Comparison of ENCODE assay signal across 10 cellular contexts in the genomic region with DNA sequence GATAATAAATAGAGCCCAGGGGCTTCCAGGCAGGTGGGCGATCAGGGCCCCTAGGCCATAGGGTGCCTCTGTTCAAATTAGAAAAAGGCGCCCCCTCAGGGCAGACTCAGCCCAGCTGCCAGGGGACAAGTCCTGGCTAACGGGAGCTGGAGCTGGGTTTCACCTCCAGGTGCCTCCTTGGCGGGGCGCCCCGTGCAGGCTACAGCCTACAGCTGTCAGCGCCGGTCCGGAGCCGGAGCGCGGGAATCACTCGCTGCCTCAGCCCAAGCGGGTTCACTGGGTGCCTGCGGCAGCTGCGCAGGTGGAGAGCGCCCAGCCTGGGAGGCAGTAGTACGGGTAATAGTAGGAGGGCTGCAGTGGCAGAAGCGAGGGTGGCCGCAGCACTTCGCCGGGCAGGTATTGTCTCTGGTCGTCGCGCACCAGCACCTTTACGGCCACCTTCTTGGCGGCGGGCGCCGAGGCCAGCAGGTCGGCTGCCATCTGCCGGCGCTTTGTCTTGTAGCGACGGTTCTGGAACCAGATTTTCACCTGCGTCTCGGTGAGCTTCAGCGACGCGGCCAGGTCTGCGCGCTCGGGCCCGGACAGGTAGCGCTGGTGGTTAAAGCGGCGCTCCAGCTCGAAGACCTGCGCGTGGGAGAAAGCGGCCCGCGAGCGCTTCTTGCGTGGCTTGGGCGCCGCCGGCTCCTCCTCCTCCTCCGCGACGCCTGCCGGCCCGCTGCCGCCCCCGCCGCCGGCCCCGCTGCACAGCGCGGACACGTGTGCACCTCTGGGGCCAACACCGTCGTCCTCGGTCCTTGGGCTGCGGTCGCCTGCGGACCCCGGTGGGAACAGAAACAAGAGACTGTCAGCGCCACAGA. TPM values are rescaled to one million over a fixed set of nuclear protein-coding genes. Genes with fewer than 3 reads are reported as not detected.
DNase-seq lines count a peak whose midpoint lies in the region; ATAC-seq, FAIRE-seq and TF ChIP-seq lines count a peak whose summit lies in the region.
"Had no signal": no experiment of that assay in that cellular context is flagged by ENCODE, and none has a peak within 500 bp of the region (broad histone marks: within the 10 kb centered on the region; RNA-seq: fewer than 3 reads in every experiment).

No MANE protein-coding gene starts in this region.

- no peak overlapping the region for H3K27ac ChIP-seq in endothelial cell of umbilical vein (ENCODE audit: insufficient read depth, low read depth, low read length)

- POLR2A ChIA-PET in activated CD4-positive, alpha-beta memory T cell treated with anti-CD3 and anti-CD28 coated beads for 36 hours (lab: Charles Lee): interaction anchor here (1.1 to 2.8 kb wide), 2 partner anchors 10 to 17 kb away, joined by 3 to 8 read pairs; no protein-coding TSS in a partner anchor
- POLR2A ChIA-PET in activated CD4-positive, alpha-beta memory T cell treated with anti-CD3 and anti-CD28 coated beads, Interleukin-2, amount 10 ng/mL, durations not matched to agents 7 days and 5 days (lab: Charles Lee): no interaction called here
- POLR2A ChIA-PET in endothelial cell of umbilical vein (lab: Charles Lee): no interaction called here

- H3K4me3 Mint-ChIP-seq in activated CD4-positive, alpha-beta memory T cell treated with anti-CD3 and anti-CD28 coated beads for 36 hours: peak overlapping the region; percentile 16
- no peak overlapping the region for H3K4me3 Mint-ChIP-seq in activated CD4-positive, alpha-beta memory T cell treated with anti-CD3 and anti-CD28 coated beads, Interleukin-2, amount 10 ng/mL, durations not matched to agents 7 days and 5 days
- peak overlapping the region; percentile 60 for H3K4me3 Mint-ChIP-seq in progenitor cell of endocrine pancreas (ENCODE audit: low read depth)

- H3K9me3 Mint-ChIP-seq in activated CD4-positive, alpha-beta memory T cell treated with anti-CD3 and anti-CD28 coated beads for 36 hours: peaks cover 2% of the 10 kb centered on the region
- H3K9me3 Mint-ChIP-seq in activated CD4-positive, alpha-beta memory T cell treated with anti-CD3 and anti-CD28 coated beads, Interleukin-2, amount 10 ng/mL, durations not matched to agents 7 days and 5 days: peaks cover under 1% of the 10 kb centered on the region
- no peaks in the 10 kb centered on the region for H3K9me3 Mint-ChIP-seq in progenitor cell of endocrine pancreas (ENCODE audit: low read depth)

- no peak overlapping the region for H3K9ac ChIP-seq in endothelial cell of umbilical vein (replicated peaks; ENCODE audit: extremely low read depth, insufficient read depth, low read length)

- no peak for FAIRE-seq in endothelial cell of umbilical vein (lab: Jason Lieb, UNC)

- no peaks in the 10 kb centered on the region for H3K36me3 ChIP-seq in endothelial cell of umbilical vein (ENCODE audit: control insufficient read depth in 2 of 2, extremely low read depth in 1 of 2, insufficient read depth in 2 of 2, low read length in 2 of 2)

- H3K36me3 Mint-ChIP-seq in activated CD4-positive, alpha-beta memory T cell treated with anti-CD3 and anti-CD28 coated beads for 36 hours: peaks cover 16% of the 10 kb centered on the region
- H3K36me3 Mint-ChIP-seq in activated CD4-positive, alpha-beta memory T cell treated with anti-CD3 and anti-CD28 coated beads, Interleukin-2, amount 10 ng/mL, durations not matched to agents 7 days and 5 days (ENCODE audit: low read depth): peaks cover 31% of the 10 kb centered on the region
- no peaks in the 10 kb centered on the region for H3K36me3 Mint-ChIP-seq in progenitor cell of endocrine pancreas (ENCODE audit: insufficient read depth)

- no peak overlapping the region for H2AFZ ChIP-seq in endothelial cell of umbilical vein (ENCODE audit: low read depth, low read length)

- CTCF ChIA-PET in activated CD4-positive, alpha-beta memory T cell treated with anti-CD3 and anti-CD28 coated beads for 36 hours (lab: Charles Lee): interaction anchor here (1.5 to 3.2 kb wide), 2 partner anchors 12 to 65 kb away, joined by 3 to 12 read pairs; no protein-coding TSS in a partner anchor
- CTCF ChIA-PET in activated CD4-positive, alpha-beta memory T cell treated with anti-CD3 and anti-CD28 coated beads, Interleukin-2, amount 10 ng/mL, durations not matched to agents 7 days and 5 days (lab: Charles Lee): interaction anchor here (1.3 to 1.4 kb wide), 2 partner anchors 10 to 59 kb away, joined by 3 read pairs; no protein-coding TSS in a partner anchor
- CTCF ChIA-PET in endothelial cell of umbilical vein (lab: Charles Lee): interaction anchor here (1.9 kb wide), 1 partner anchor 689 kb away, joined by 10 read pairs; no protein-coding TSS in a partner anchor

- H3K27me3 Mint-ChIP-seq in activated CD4-positive, alpha-beta memory T cell treated with anti-CD3 and anti-CD28 coated beads for 36 hours: peaks cover 73% of the 10 kb centered on the region
- H3K27me3 Mint-ChIP-seq in activated CD4-positive, alpha-beta memory T cell treated with anti-CD3 and anti-CD28 coated beads, Interleukin-2, amount 10 ng/mL, durations not matched to agents 7 days and 5 days: peaks cover 82% of the 10 kb centered on the region
- H3K27me3 Mint-ChIP-seq in progenitor cell of endocrine pancreas: peaks cover 81% of the 10 kb centered on the region

- intact Hi-C loops in activated CD4-positive, alpha-beta memory T cell treated with anti-CD3 and anti-CD28 coated beads for 36 hours (cut with micrococcal nuclease): no loop called here
- intact Hi-C loops in endothelial cell of umbilical vein (cut with micrococcal nuclease): no loop called here

- H3K27ac Mint-ChIP-seq in activated CD4-positive, alpha-beta memory T cell treated with anti-CD3 and anti-CD28 coated beads for 36 hours: no peak overlapping the region
- H3K27ac Mint-ChIP-seq in activated CD4-positive, alpha-beta memory T cell treated with anti-CD3 and anti-CD28 coated beads, Interleukin-2, amount 10 ng/mL, durations not matched to agents 7 days and 5 days: no peak overlapping the region
- no peak overlapping the region for H3K27ac Mint-ChIP-seq in progenitor cell of endocrine pancreas

- no peaks in the 10 kb centered on the region for H3K9me3 ChIP-seq in endothelial cell of umbilical vein (replicated peaks; ENCODE audit: control insufficient read depth, insufficient read depth, low read length)

- H3K9me1 ChIP-seq in endothelial cell of umbilical vein (replicated peaks; ENCODE audit: control insufficient read depth, extremely low read depth, insufficient read depth, low read length): no peaks in the 10 kb centered on the region

- no peaks in the 10 kb centered on the region for H3K79me2 ChIP-seq in endothelial cell of umbilical vein (ENCODE audit: control insufficient read depth, insufficient read depth, low read length)

- dilution Hi-C loops in endothelial cell of umbilical vein (cut with MboI; ENCODE audit: extremely low pct_ligation_motif_present, low sequenced_read_pairs): no loop called here

- H3K4me2 ChIP-seq in endothelial cell of umbilical vein (ENCODE audit: insufficient read depth, low read length): no peak overlapping the region

- BruUV-seq in endothelial cell of umbilical vein (replicated peaks; lab: Mats Ljungman, UMichigan): no TSS peak

- peak; percentile 53 for DNase-seq in activated CD4-positive, alpha-beta memory T cell treated with anti-CD3 and anti-CD28 coated beads for 36 hours
- no peak for DNase-seq in activated CD4-positive, alpha-beta memory T cell treated with anti-CD3 and anti-CD28 coated beads, Interleukin-2, amount 10 ng/mL, durations not matched to agents 7 days and 5 days
- DNase-seq in NCI-H1092 treated with DMSO at 0.1 percent for 48 hours (lab: John Stamatoyannopoulos, UW): peak; percentile 36
- DNase-seq in endothelial cell of umbilical vein (ENCODE audit: low read depth, low spot score): no peak
- peak; percentile 50 for DNase-seq in progenitor cell of endocrine pancreas (ENCODE audit: low spot score, unreplicated experiment)
- no peak for DNase-seq in NCI-H748 (lab: John Stamatoyannopoulos, UW; ENCODE audit: unreplicated experiment)
- DNase-seq in SKM-1 treated with dmso at 0.1 percent for 144 hours (lab: John Stamatoyannopoulos, UW; ENCODE audit: unreplicated experiment): no peak
- DNase-seq: DND-41 had no signal

- peaks cover 4% of the 10 kb centered on the region for H3K4me1 ChIP-seq in endothelial cell of umbilical vein (ENCODE audit: control insufficient read depth, extremely low read depth, insufficient read depth, low read length)

- H3K27me3 ChIP-seq in endothelial cell of umbilical vein (ENCODE audit: control insufficient read depth in 2 of 2, insufficient read depth in 2 of 2, low read length in 2 of 2): peaks cover 87 to 95% of the 10 kb centered on the region in 2 experiments

- no peak for TF ChIP-seq POLR2A in endothelial cell of umbilical vein (IDR thresholded peaks at IDR 0.05; ENCODE audit: low read depth, low read length)

- peaks cover 42% of the 10 kb centered on the region for H3K4me1 Mint-ChIP-seq in activated CD4-positive, alpha-beta memory T cell treated with anti-CD3 and anti-CD28 coated beads for 36 hours (ENCODE audit: low read depth)
- peaks cover 44% of the 10 kb centered on the region for H3K4me1 Mint-ChIP-seq in activated CD4-positive, alpha-beta memory T cell treated with anti-CD3 and anti-CD28 coated beads, Interleukin-2, amount 10 ng/mL, durations not matched to agents 7 days and 5 days
- H3K4me1 Mint-ChIP-seq in progenitor cell of endocrine pancreas (ENCODE audit: low read depth): peaks cover 3% of the 10 kb centered on the region

- no peaks in the 10 kb centered on the region for H4K20me1 ChIP-seq in endothelial cell of umbilical vein (replicated peaks; ENCODE audit: control insufficient read depth, extremely low read depth, insufficient read depth, low read length)

- no peak overlapping the region for H3K4me3 ChIP-seq in endothelial cell of umbilical vein (replicated peaks in 1 of 3; ENCODE audit: insufficient read depth in 1 of 3, low read depth in 1 of 3, low read length in 3 of 3)

- TF ChIP-seq CTCF in endothelial cell of umbilical vein (IDR thresholded peaks at IDR 0.05; ENCODE audit: extremely low read depth in 1 of 2, insufficient read depth in 1 of 2, low read depth in 1 of 2, low read length in 2 of 2): peak in 1 of 2 donors; percentile 31
- peak; percentile 63 for TF ChIP-seq CTCF in progenitor cell of endocrine pancreas (IDR thresholded peaks at IDR 0.05; ENCODE audit: unreplicated experiment)

- no peak for ATAC-seq in HG02642 (IDR thresholded peaks at IDR 0.05; ENCODE audit: poor library complexity, unreplicated experiment)

RNA-seq across cellular contexts. Expression of a gene that starts 2.4 kb away (rescaled TPM):
- not detected for total RNA-seq in activated CD4-positive, alpha-beta memory T cell treated with anti-CD3 and anti-CD28 coated beads for 36 hours
- not detected for total RNA-seq in activated CD4-positive, alpha-beta memory T cell treated with anti-CD3 and anti-CD28 coated beads, Interleukin-2, amount 10 ng/mL, durations not matched to agents 7 days and 5 days
- total RNA-seq in endothelial cell of umbilical vein (not detected in 2 replicates), progenitor cell of endocrine pancreas (1.7 and 2.1 TPM in 2 replicates)
- not detected in 2 replicates for polyA plus RNA-seq in endothelial cell of umbilical vein
- not detected in 2 replicates for polyA plus RNA-seq in endothelial cell of umbilical vein (2011; cell fraction: cytosol; rRNA removed)
- not detected in 2 replicates for polyA plus RNA-seq in endothelial cell of umbilical vein (2011; cell fraction: nucleus; rRNA removed)
- not detected in 2 replicates for polyA plus RNA-seq in endothelial cell of umbilical vein (2012)
- polyA minus RNA-seq in endothelial cell of umbilical vein: not detected in 2 replicates
- polyA minus RNA-seq in endothelial cell of umbilical vein (2011; cell fraction: cytosol; rRNA and poly(A)+ RNA removed): not detected
- not detected in 2 replicates for polyA minus RNA-seq in endothelial cell of umbilical vein (2011; cell fraction: nucleus; rRNA and poly(A)+ RNA removed)
- total RNA-seq: mononuclear cell had no signal

RNA-seq across cellular contexts. Expression of a gene that starts 57.8 kb away (rescaled TPM):
- 10 to 100 TPM; 16.5 to 18.8 TPM for total RNA-seq in activated CD4-positive, alpha-beta memory T cell treated with anti-CD3 and anti-CD28 coated beads for 36 hours
- 10 to 100 TPM; 18.5 TPM for total RNA-seq in activated CD4-positive, alpha-beta memory T cell treated with anti-CD3 and anti-CD28 coated beads, Interleukin-2, amount 10 ng/mL, durations not matched to agents 7 days and 5 days
- total RNA-seq in endothelial cell of umbilical vein (13.2 and 15.5 TPM in 2 replicates), progenitor cell of endocrine pancreas (26.9 and 28.3 TPM in 2 replicates)
- 10.9 and 13.0 TPM in 2 replicates for polyA plus RNA-seq in endothelial cell of umbilical vein
- polyA plus RNA-seq in endothelial cell of umbilical vein (2011; cell fraction: cytosol; rRNA removed): 13.9 and 16.0 TPM in 2 replicates
- 16.5 and 18.9 TPM in 2 replicates for polyA plus RNA-seq in endothelial cell of umbilical vein (2011; cell fraction: nucleus; rRNA removed)
- 14.1 and 14.9 TPM in 2 replicates for polyA plus RNA-seq in endothelial cell of umbilical vein (2012)
- polyA minus RNA-seq in endothelial cell of umbilical vein: 7.9 and 8.3 TPM in 2 replicates
- polyA minus RNA-seq in endothelial cell of umbilical vein (2011; cell fraction: cytosol; rRNA and poly(A)+ RNA removed): 4.8 TPM
- polyA minus RNA-seq in endothelial cell of umbilical vein (2011; cell fraction: nucleus; rRNA and poly(A)+ RNA removed): 21.5 and 21.7 TPM in 2 replicates

Comparison
In these comparisons a context has a peak if more than half of its experiments do, and no peak if none do; other contexts are left out.
1. DNase-seq: peak in activated CD4-positive, alpha-beta memory T cell treated with anti-CD3 and anti-CD28 coated beads for 36 hours (single experiment), NCI-H1092 treated with DMSO at 0.1 percent for 48 hours (single experiment) and progenitor cell of endocrine pancreas (single experiment); none in activated CD4-positive, alpha-beta memory T cell treated with anti-CD3 and anti-CD28 coated beads, Interleukin-2, amount 10 ng/mL, durations not matched to agents 7 days and 5 days (single experiment), endothelial cell of umbilical vein (single experiment), NCI-H748 (single experiment) and SKM-1 treated with dmso at 0.1 percent for 144 hours (single experiment).